Comparison of ENCODE assay signal across 8 cellular contexts in genomic region chr1:214261206-214262123, GRCh38. TPM values are rescaled to one million over a fixed set of nuclear protein-coding genes. Genes with fewer than 3 reads are reported as not detected.
DNase-seq lines count a peak whose midpoint lies in the region; ATAC-seq and TF ChIP-seq lines count a peak whose summit lies in the region.

No MANE protein-coding gene starts in this region.

- CTCF ChIA-PET in SK-N-SH (lab: Yijun Ruan, JAX): interaction anchor here (0.6 to 13.3 kb wide), 74 partner anchors 9 to 1019 kb away, joined by 3 to 393 read pairs (median 6); partner anchors contain the start of gene SMYD2

- peak overlapping the region in 1 of 2 experiments; percentile 36; a peak in 2 of 4 replicates for H3K27ac ChIP-seq in SK-N-SH (ENCODE audit: low read depth in 2 of 2, low read length in 1 of 2)
- H3K27ac ChIP-seq in psoas muscle: peak overlapping the region; percentile 89
- H3K27ac ChIP-seq in aorta (ENCODE audit: low read depth in 1 of 2, low read length in 2 of 2): no peak overlapping the region

- H3K9me3 ChIP-seq in SK-N-SH (no peaks in the 10 kb centered on the region), psoas muscle (no peaks in the 10 kb centered on the region), aorta (ENCODE audit: control insufficient read depth, low read length) (no peaks in the 10 kb centered on the region)

- peak overlapping the region; percentile 26 to 42; a peak in 3 of 4 replicates for H3K4me3 ChIP-seq in SK-N-SH (ENCODE audit: low read depth in 2 of 2, low read length in 1 of 2)
- H3K4me3 ChIP-seq in psoas muscle: peak overlapping the region; percentile 49
- H3K4me3 ChIP-seq in aorta (ENCODE audit: low read length in 2 of 2): no peak overlapping the region

- peak; percentile 62 for DNase-seq in NCI-H1048 (lab: John Stamatoyannopoulos, UW)
- DNase-seq in SK-N-SH: peak; percentile 72
- DNase-seq in activated naive CD4-positive, alpha-beta T cell treated with anti-CD3 and anti-CD28 coated beads, Interleukin-2, amount 50 U/mL, for 16 hours: peak; percentile 80
- DNase-seq in Right ventricle myocardium superior: peak; percentile 90
- peak; percentile 84 to 94 for DNase-seq in psoas muscle
- peak; percentile 85 to 94 for DNase-seq in aorta

- 13% methylated on average over 12 of the region's 15 CpGs for WGBS in SK-N-SH (ENCODE audit: low lambda C conversion rate)
- WGBS in psoas muscle, 3 donors: 4 to 6% (median 4%) methylated on average over 15 of the region's 15 CpGs
- whole genome bisulfite sequencing in aorta, 2 donors: 5 to 6% methylated on average over 15 of the region's 15 CpGs

- H3K9ac ChIP-seq in SK-N-SH: no peak overlapping the region

- no peaks in the 10 kb centered on the region for H3K79me2 ChIP-seq in SK-N-SH (ENCODE audit: insufficient read depth)

- H3K4me1 ChIP-seq in SK-N-SH (ENCODE audit: control insufficient read depth in 1 of 2, insufficient read depth in 2 of 2, low read depth in 1 of 2, low read length in 1 of 2) (peaks cover 8 to 10% of the 10 kb centered on the region in 2 experiments; a peak in 3 of 4 replicates), psoas muscle (peaks cover 15% of the 10 kb centered on the region), aorta (ENCODE audit: control insufficient read depth in 1 of 2, insufficient read depth in 2 of 2, low read length in 2 of 2) (no peaks in the 10 kb centered on the region)

- H2AFZ ChIP-seq in SK-N-SH (ENCODE audit: low read depth): peak overlapping the region; percentile 60; the same call in 1 of the 2 replicates

- peak; percentile 98 for TF ChIP-seq CTCF in GM12872 (IDR thresholded peaks at IDR 0.05; ENCODE audit: insufficient read depth, low read depth, low read length)
- TF ChIP-seq CTCF in SK-N-SH (IDR thresholded peaks at IDR 0.05): peak; percentile 98
- TF ChIP-seq CTCF in psoas muscle (IDR thresholded peaks at IDR 0.05): peak; percentile 97

- POLR2A ChIA-PET in SK-N-SH (lab: Yijun Ruan, JAX): interaction anchor here (0.9 to 1.1 kb wide), 4 partner anchors 19 to 67 kb away, joined by 3 to 6 read pairs (median 4); partner anchors contain the start of gene SMYD2

- H3K36me3 ChIP-seq in SK-N-SH (replicated peaks in 1 of 2; ENCODE audit: control insufficient read depth in 1 of 2, insufficient read depth in 2 of 2, low read length in 1 of 2): no peaks in the 10 kb centered on the region
- H3K36me3 ChIP-seq in psoas muscle (ENCODE audit: insufficient read depth in 1 of 2, low read depth in 1 of 2): no peaks in the 10 kb centered on the region
- no peaks in the 10 kb centered on the region for H3K36me3 ChIP-seq in aorta (ENCODE audit: control insufficient read depth in 1 of 2, insufficient read depth in 2 of 2, low read length in 1 of 2)

- intact Hi-C loops in Right ventricle myocardium superior (cut with DNase I): loop anchor here (2.0 kb wide), 1 partner anchor 67 kb away; no protein-coding TSS in a partner anchor
- intact Hi-C loops in psoas muscle (cut with DNase I): loop anchor here (1.0 to 10.0 kb wide), 3 partner anchors 47 to 68 kb away; no protein-coding TSS in a partner anchor
- intact Hi-C loops in aorta (cut with DNase I): loop anchor here (1.0 to 5.0 kb wide), 3 partner anchors 67 to 326 kb away; no protein-coding TSS in a partner anchor

- H3K9me2 ChIP-seq in SK-N-SH: no peaks in the 10 kb centered on the region

- no peaks in the 10 kb centered on the region for H4K20me1 ChIP-seq in SK-N-SH (ENCODE audit: insufficient read depth)

- peak overlapping the region; percentile 70 for H3K4me2 ChIP-seq in SK-N-SH

- H3K27me3 ChIP-seq in SK-N-SH (ENCODE audit: insufficient read depth) (no peaks in the 10 kb centered on the region), psoas muscle (ENCODE audit: insufficient read depth in 3 of 3, low read length in 2 of 3) (no peaks in the 10 kb centered on the region), aorta (ENCODE audit: control insufficient read depth in 1 of 2, insufficient read depth in 2 of 2, low read length in 1 of 2) (peaks cover 0 to 3% of the 10 kb centered on the region in 2 donors)

- peak; percentile 91 for TF ChIP-seq RAD21 in SK-N-SH (IDR thresholded peaks at IDR 0.05; ENCODE audit: low read length)

- peaks cover 4% of the 10 kb centered on the region for H3F3A ChIP-seq in SK-N-SH (replicated peaks; ENCODE audit: insufficient read depth)

- ATAC-seq in HG02571 (IDR thresholded peaks at IDR 0.05; ENCODE audit: unreplicated experiment): peak; percentile 88
- peak; percentile 98 for ATAC-seq in Right ventricle myocardium superior (ENCODE audit: poor library complexity)
- ATAC-seq in psoas muscle: peak; percentile 96 to 98 (median 97)
- ATAC-seq in aorta (ENCODE audit: low FRiP score): peak; percentile 94

- no peak for TF ChIP-seq EP300 in SK-N-SH (IDR thresholded peaks at IDR 0.05; ENCODE audit: borderline replicate concordance in 1 of 2, low read depth in 1 of 2, low read length in 1 of 2)

TF ChIP-seq in SK-N-SH, 30 proteins besides CTCF, POLR2A, EP300 and RAD21:
- peak; percentile 68 for TF ChIP-seq MXI1 (IDR thresholded peaks at IDR 0.05; ENCODE audit: low read depth, low read length)
- TF ChIP-seq GATA2 (CRISPR knock-in tag; IDR thresholded peaks at IDR 0.05): peak; percentile 22; the same call in 1 of the 2 replicates
- no peak for TF ChIP-seq FOXJ3 (CRISPR knock-in tag; IDR thresholded peaks at IDR 0.05)
- TF ChIP-seq SMC3 (IDR thresholded peaks at IDR 0.05; ENCODE audit: low read depth, low read length): peak; percentile 86
- no peak for TF ChIP-seq TCF12 (IDR thresholded peaks at IDR 0.05)
- TF ChIP-seq MAX (IDR thresholded peaks at IDR 0.05; ENCODE audit: low read depth): 0 out of 2 replicates have a peak, but pooled peaks have one; percentile 21
- peak; percentile 52 for TF ChIP-seq CHD2 (IDR thresholded peaks at IDR 0.05; ENCODE audit: low read length, partially characterized antibody)
- peak; percentile 69 for TF ChIP-seq PBX3 (IDR thresholded peaks at IDR 0.05)
TF ChIP-seq in SK-N-SH: peak in this region for 6.

RNA-seq across cellular contexts. Expression of gene SMYD2, which starts 19.5 kb away (rescaled TPM):
- 23.1 and 30.4 TPM in 2 replicates for polyA plus RNA-seq in SK-N-SH (2012; rRNA removed)
- 27.4 and 27.8 TPM in 2 replicates for polyA plus RNA-seq in SK-N-SH (2012; cell fraction: cytosol; rRNA removed)
- polyA plus RNA-seq in SK-N-SH (2012; cell fraction: nucleus; rRNA removed): 19.9 and 32.7 TPM in 2 replicates
- total RNA-seq in Right ventricle myocardium superior: 184 TPM
- 10 to 100 TPM; 37.1 to 75.3 (median 54.3) TPM for total RNA-seq in psoas muscle
- 10 to 100 TPM; 15.6 to 67.1 (median 43.5) TPM for polyA plus RNA-seq in psoas muscle
- total RNA-seq in aorta: 10 to 100 TPM; 12.0 to 13.7 TPM
- 10 to 100 TPM; 11.9 to 18.3 TPM for polyA plus RNA-seq in aorta

Comparison
In these comparisons a context has a peak if more than half of its experiments do, and no peak if none do; other contexts are left out.
1. H3K4me3 ChIP-seq: peak in SK-N-SH (2 of 2) and psoas muscle (single experiment); none in aorta (0 of 2).
2. Peak in every context shown above with its lines, with median percentiles within 50 percentile points of each other: CTCF ChIP-seq, ATAC-seq and DNase-seq.